10 cellular contexts compared by ENCODE assay signal in the genomic region with DNA sequence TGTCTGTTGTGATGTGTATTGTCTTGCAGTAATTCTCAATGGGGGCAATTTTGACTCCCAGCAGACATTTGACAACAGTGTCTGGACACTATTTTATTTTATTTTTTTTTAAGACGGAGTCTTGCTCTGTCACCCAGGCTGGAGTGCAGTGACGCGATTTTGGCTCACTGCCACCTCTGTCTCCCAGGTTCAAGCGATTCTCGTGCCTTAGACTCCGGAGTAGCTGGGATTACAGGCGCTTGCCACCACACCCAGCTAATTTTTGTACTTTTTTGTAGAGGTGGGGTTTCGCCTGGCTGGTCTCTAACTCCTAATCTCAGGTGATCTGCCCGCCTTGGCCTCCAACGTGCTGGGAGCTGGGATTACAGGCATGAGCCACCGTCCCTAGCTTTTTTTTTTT. TPM values are rescaled to one million over a fixed set of nuclear protein-coding genes. Genes with fewer than 3 reads are reported as not detected.
DNase-seq lines count a peak whose midpoint lies in the region; TF ChIP-seq lines count a peak whose summit lies in the region.
"Had no signal": no experiment of that assay in that cellular context is flagged by ENCODE, and none has a peak within 500 bp of the region (broad histone marks: within the 10 kb centered on the region; RNA-seq: fewer than 3 reads in every experiment).

No MANE protein-coding gene starts in this region.

- H3K27ac ChIP-seq in AG04450 (ENCODE audit: low read depth, low read length): no peak overlapping the region

- peaks cover 17% of the 10 kb centered on the region for H3K4me1 ChIP-seq in NT2/D1 (ENCODE audit: insufficient read depth, insufficient read length)

- H3K9me3 ChIP-seq in AG04450 (ENCODE audit: control insufficient read depth, insufficient read depth, low read length) (no peaks in the 10 kb centered on the region), NT2/D1 (ENCODE audit: insufficient read depth, low read length) (no peaks in the 10 kb centered on the region)

- H3K27me3 ChIP-seq in AG04450 (ENCODE audit: control insufficient read depth, insufficient read depth, low read length): no peaks in the 10 kb centered on the region
- no peaks in the 10 kb centered on the region for H3K27me3 ChIP-seq in NT2/D1 (ENCODE audit: insufficient read depth, insufficient read length)

- H3K9me3 Mint-ChIP-seq in endothelial cell (ENCODE audit: unreplicated experiment): no peaks in the 10 kb centered on the region

- TF ChIP-seq CTCF in AG04450 (IDR thresholded peaks at IDR 0.05; ENCODE audit: low read depth, low read length) (no peak), fibroblast of the aortic adventitia (IDR thresholded peaks at IDR 0.05; ENCODE audit: insufficient read depth, low read length) (no peak), endothelial cell (IDR thresholded peaks at IDR 0.05; ENCODE audit: unreplicated experiment) (no peak)

- H3K27me3 Mint-ChIP-seq in endothelial cell (ENCODE audit: unreplicated experiment): peaks cover 17% of the 10 kb centered on the region

- no peak overlapping the region for H3K4me3 Mint-ChIP-seq in endothelial cell (ENCODE audit: unreplicated experiment)

- H3K36me3 Mint-ChIP-seq in endothelial cell (ENCODE audit: low read depth, unreplicated experiment): peaks cover 10% of the 10 kb centered on the region

- POLR2A ChIA-PET in AG04450 (lab: Yijun Ruan, JAX): no interaction called here

- peak overlapping the region; percentile 98 for H3K9ac ChIP-seq in NT2/D1 (ENCODE audit: insufficient read length, low read depth)

- peaks cover 3% of the 10 kb centered on the region for H3K4me1 Mint-ChIP-seq in endothelial cell (ENCODE audit: unreplicated experiment)

- H3K4me3 ChIP-seq in AG04450 (ENCODE audit: low read depth, low read length) (0 out of 2 replicates have a peak overlapping the region, but pooled peaks have one; percentile 96), NT2/D1 (ENCODE audit: insufficient read length, low read depth) (no peak overlapping the region), fibroblast of the aortic adventitia (ENCODE audit: low read depth, low read length) (peak overlapping the region; percentile 95)

- CTCF ChIA-PET in AG04450 (lab: Charles Lee): interaction anchor here (1.6 kb wide), 1 partner anchor 79 kb away, joined by 4 read pairs; no protein-coding TSS in a partner anchor

- DNase-seq in AG04450 (ENCODE audit: low read depth, low spot score) (no peak), NT2/D1 (ENCODE audit: low read depth, low spot score) (no peak), fibroblast of the aortic adventitia (ENCODE audit: low read depth) (no peak), NCI-H774 (lab: John Stamatoyannopoulos, UW) (no peak), SKM-1 treated with dmso at 0.1 percent for 144 hours (lab: John Stamatoyannopoulos, UW; ENCODE audit: unreplicated experiment) (no peak), endothelial cell (ENCODE audit: low spot score) (no peak)
- DNase-seq: activated CD4-positive, alpha-beta T cell treated with anti-CD3 and anti-CD28 coated beads for 4 hours; DMS79 treated with DMSO at 0.1 percent for 48 hours; NCI-H2171 treated with DMSO at 0.1 percent for 48 hours had no signal

- peaks cover 57% of the 10 kb centered on the region for H3K36me3 ChIP-seq in NT2/D1 (ENCODE audit: insufficient read depth, insufficient read length, low read length)

- no peak overlapping the region for H3K27ac Mint-ChIP-seq in endothelial cell (ENCODE audit: unreplicated experiment)

RNA-seq across cellular contexts. Expression of gene RPS6KB2, which starts 1.4 kb away (rescaled TPM):
- polyA plus RNA-seq in AG04450 (2011; rRNA removed): 36.0 and 37.7 TPM in 2 replicates
- 43.8 and 55.5 TPM in 2 replicates for polyA minus RNA-seq in AG04450 (2011; rRNA and poly(A)+ RNA removed)
- total RNA-seq in fibroblast of the aortic adventitia (ENCODE audit: low replicate concordance) (19.7 and 35.6 TPM in 2 replicates), endothelial cell (ENCODE audit: unreplicated experiment) (44.2 TPM)

RNA-seq across cellular contexts. Expression of gene PTPRCAP, which starts 7.8 kb away (rescaled TPM):
- 0.07 and 0.12 TPM in 2 replicates for polyA plus RNA-seq in AG04450 (2011; rRNA removed)
- 0.26 TPM in 1 of 2 replicates, not detected in the other for polyA minus RNA-seq in AG04450 (2011; rRNA and poly(A)+ RNA removed)
- total RNA-seq in fibroblast of the aortic adventitia (ENCODE audit: low replicate concordance): 0.41 and 0.45 TPM in 2 replicates
- 12.9 TPM for total RNA-seq in endothelial cell (ENCODE audit: unreplicated experiment)

RNA-seq across cellular contexts. Expression of gene CORO1B, which starts 13.6 kb away (rescaled TPM):
- polyA plus RNA-seq in AG04450 (2011; rRNA removed): 69.8 and 96.0 TPM in 2 replicates
- polyA minus RNA-seq in AG04450 (2011; rRNA and poly(A)+ RNA removed): 68.4 and 106 TPM in 2 replicates
- total RNA-seq in fibroblast of the aortic adventitia (ENCODE audit: low replicate concordance) (42.3 and 76.4 TPM in 2 replicates), endothelial cell (ENCODE audit: unreplicated experiment) (252 TPM)

RNA-seq across cellular contexts. Expression of gene CARNS1, which starts 14.2 kb away (rescaled TPM):
- polyA plus RNA-seq in AG04450 (2011; rRNA removed): 0.07 and 0.09 TPM in 2 replicates
- not detected in 2 replicates for polyA minus RNA-seq in AG04450 (2011; rRNA and poly(A)+ RNA removed)
- total RNA-seq in fibroblast of the aortic adventitia (ENCODE audit: low replicate concordance) (0.09 and 0.16 TPM in 2 replicates), endothelial cell (ENCODE audit: unreplicated experiment) (not detected)

RNA-seq across cellular contexts. Expression of gene GPR152, which starts 22.8 kb away (rescaled TPM):
- polyA plus RNA-seq in AG04450 (2011; rRNA removed): not detected in 2 replicates
- not detected in 2 replicates for polyA minus RNA-seq in AG04450 (2011; rRNA and poly(A)+ RNA removed)
- total RNA-seq in fibroblast of the aortic adventitia (ENCODE audit: low replicate concordance) (not detected in 2 replicates), endothelial cell (ENCODE audit: unreplicated experiment) (not detected)
- total RNA-seq: mononuclear cell had no signal
